Comparison of ENCODE assay signal across 13 cellular contexts in genomic region chr1:56404066-56404465, GRCh38.
"Had no signal": no experiment of that assay in that cellular context is flagged by ENCODE, and none has a peak within 500 bp of the region (broad histone marks: within the 10 kb centered on the region; RNA-seq: fewer than 3 reads in every experiment).

No MANE protein-coding gene starts in this region.

- H3K9me3 ChIP-seq: colonic mucosa, esophagus squamous epithelium, sigmoid colon, suprapubic skin had no signal

- H3K27ac ChIP-seq: colonic mucosa, sigmoid colon, suprapubic skin had no signal

- H3K4me1 ChIP-seq: colonic mucosa, esophagus squamous epithelium, sigmoid colon had no signal

- H3K4me3 ChIP-seq: colonic mucosa, esophagus squamous epithelium, sigmoid colon, suprapubic skin had no signal

- H3K36me3 ChIP-seq: colonic mucosa, esophagus squamous epithelium, sigmoid colon, suprapubic skin had no signal

- ATAC-seq: stimulated activated naive CD8-positive, alpha-beta T cell treated with anti-CD3 and anti-CD28 coated beads, Interleukin-15, Interleukin-2, amounts not matched to agents 100 U/mL and 50 U/mL, for 24 hours had no signal

- H3K27me3 ChIP-seq: colonic mucosa, esophagus squamous epithelium, sigmoid colon, suprapubic skin had no signal

- DNase-seq: activated CD4-positive, alpha-beta memory T cell treated with anti-CD3 and anti-CD28 coated beads for 36 hours; activated CD4-positive, CD25-positive, alpha-beta regulatory T cell treated with anti-CD3 and anti-CD28 coated beads, Interleukin-2, amount 50 U/mL, for 72 hours; caudate nucleus; colonic mucosa; esophagus squamous epithelium; midbrain; naive B cell; sigmoid colon; stimulated activated CD4-positive, alpha-beta T cell treated with anti-CD3 and anti-CD28 coated beads, Interleukin-12 subunit alpha, Interleukin-12 subunit beta, amount 100 ng/mL, for 4 hours; stimulated activated CD4-positive, alpha-beta T cell treated with anti-CD3 and anti-CD28 coated beads, Interleukin-2, amount 100 ng/mL, for 48 hours; stimulated activated naive CD8-positive, alpha-beta T cell treated with anti-CD3 and anti-CD28 coated beads, Interleukin-15, Interleukin-2, amounts not matched to agents 100 U/mL and 50 U/mL, for 24 hours; SW 1271 had no signal
